26 cellular contexts compared by ENCODE assay signal in genomic region chr2:203960791-203961190, GRCh38. TPM values are rescaled to one million over a fixed set of nuclear protein-coding genes. Genes with fewer than 3 reads are reported as not detected.
"Had no signal": no experiment of that assay in that cellular context is flagged by ENCODE, and none has a peak within 500 bp of the region (broad histone marks: within the 10 kb centered on the region; RNA-seq: fewer than 3 reads in every experiment).

No MANE protein-coding gene starts in this region.

- H3K9me3 ChIP-seq: body of pancreas, colonic mucosa, lower lobe of right lung, mucosa of descending colon, right lobe of liver, stomach, suprapubic skin, transverse colon, uterus had no signal

- H3K36me3 ChIP-seq: colonic mucosa, lower lobe of right lung, right lobe of liver, stomach, suprapubic skin, transverse colon, uterus had no signal

- H3K27ac ChIP-seq: body of pancreas, colonic mucosa, epithelial cell of prostate, foreskin keratinocyte, lower lobe of right lung, right lobe of liver, stomach, suprapubic skin, transverse colon, uterus had no signal

- H3K4me1 ChIP-seq: body of pancreas, colonic mucosa, foreskin keratinocyte, lower lobe of right lung, right lobe of liver, stomach, suprapubic skin, transverse colon, uterus had no signal

- ATAC-seq: body of pancreas; foreskin keratinocyte; left lobe of liver; lower lobe of right lung; mucosa of descending colon; right lobe of liver; stimulated activated memory B cell treated with anti-CD40 and anti-IgM and Interleukin-4, amounts not matched to agents 10 μg/mL and 1 μg/mL and 100 μg/mL, for 72 hours had no signal

- H3K4me3 ChIP-seq: body of pancreas, colonic mucosa, lower lobe of right lung, mucosa of descending colon, right lobe of liver, stomach, suprapubic skin, transverse colon, uterus had no signal

- DNase-seq: activated CD4-positive, alpha-beta T cell treated with anti-CD3 and anti-CD28 coated beads for 1 hour; activated CD4-positive, alpha-beta T cell treated with anti-CD3 and anti-CD28 coated beads, Interleukin-2, amount 50 U/mL, for 1 hour; activated CD8-positive, alpha-beta T cell treated with anti-CD3 and anti-CD28 coated beads, Interleukin-2, amount 10 ng/mL, durations not matched to agents 7 days and 5 days; amygdala; body of pancreas; colonic mucosa; immature natural killer cell; lower lobe of right lung; mesendoderm; mucosa of descending colon; naive B cell; occipital lobe; posterior cingulate gyrus; right lobe of liver; small intestine; stomach; transverse colon; uterus had no signal

- H3K27me3 ChIP-seq: body of pancreas, colonic mucosa, foreskin keratinocyte, right lobe of liver, stomach, suprapubic skin, transverse colon, uterus had no signal

RNA-seq across cellular contexts. Expression of gene ICOS, which starts 24.2 kb away (rescaled TPM):
- total RNA-seq: body of pancreas, fibroblast of lung, foreskin keratinocyte, glomerular endothelial cell, kidney epithelial cell, occipital lobe had no signal
